In genomic region chr20:46132705-46133120, GRCh38 we compare ENCODE assay signal across 9 cellular contexts. TPM values are rescaled to one million over a fixed set of nuclear protein-coding genes. Genes with fewer than 3 reads are reported as not detected.
A peak's percentile ranks its signal among the peaks of the same experiment; 100 is the strongest.
DNase-seq lines count a peak whose midpoint lies in the region; ATAC-seq and TF ChIP-seq lines count a peak whose summit lies in the region.
"Had no signal": no experiment of that assay in that cellular context is flagged by ENCODE, and none has a peak within 500 bp of the region (broad histone marks: within the 10 kb centered on the region; RNA-seq: fewer than 3 reads in every experiment).

No MANE protein-coding gene starts in this region.

- H3K9me3 Mint-ChIP-seq in endothelial cell (ENCODE audit: unreplicated experiment) = no peaks in the 10 kb centered on the region
- H3K9me3 Mint-ChIP-seq: T-helper 1 cell treated with Interleukin-12 subunit alpha and Interleukin-12 subunit beta and Interleukin-4 antibody, amounts not matched to agents 30 μg/mL and 1 μg/mL, for 36 hours had no signal

- TF ChIP-seq CTCF in HL-60 (IDR thresholded peaks at IDR 0.05; ENCODE audit: insufficient read depth, low read length) (peak; percentile 48), endothelial cell (IDR thresholded peaks at IDR 0.05; ENCODE audit: unreplicated experiment) (peak; percentile 54)

- DNase-seq in DMS53 (lab: John Stamatoyannopoulos, UW) (peak; percentile 86), HL-60 (ENCODE audit: low read depth in 1 of 2, low spot score in 1 of 2) (peak; percentile 28 to 52), NOMO-1 (lab: John Stamatoyannopoulos, UW; ENCODE audit: unreplicated experiment in 2 of 2) (peak; percentile 51 to 59), endothelial cell (ENCODE audit: low spot score) (peak; percentile 88), mucosa of gallbladder (ENCODE audit: low spot score) (peak; percentile 49)
- DNase-seq in activated CD8-positive, alpha-beta memory T cell treated with anti-CD3 and anti-CD28 coated beads for 4 hours (ENCODE audit: low read depth in 2 of 2) = peak; percentile 12 to 19
- DNase-seq in stimulated activated CD8-positive, alpha-beta memory T cell treated with anti-CD3 and anti-CD28 coated beads, Interleukin-4, amount 100 ng/mL, for 4 hours (ENCODE audit: low read depth in 2 of 2, low spot score in 1 of 2) = peak; percentile 15 to 20

- no peak overlapping the region for H3K27ac Mint-ChIP-seq in endothelial cell (ENCODE audit: unreplicated experiment)
- H3K27ac Mint-ChIP-seq: T-helper 1 cell treated with Interleukin-12 subunit alpha and Interleukin-12 subunit beta and Interleukin-4 antibody, amounts not matched to agents 30 μg/mL and 1 μg/mL, for 36 hours had no signal

- H3K36me3 Mint-ChIP-seq in endothelial cell (ENCODE audit: low read depth, unreplicated experiment) = peaks cover 3% of the 10 kb centered on the region

- no peak overlapping the region for H3K4me3 ChIP-seq in HL-60 (replicated peaks; ENCODE audit: insufficient read depth, low read length)

- H3K27me3 Mint-ChIP-seq in endothelial cell (ENCODE audit: unreplicated experiment) = peaks cover 2% of the 10 kb centered on the region

- no peak for ATAC-seq in HG03571 (IDR thresholded peaks at IDR 0.05; ENCODE audit: unreplicated experiment)

- peaks cover 10% of the 10 kb centered on the region for H3K4me1 Mint-ChIP-seq in endothelial cell (ENCODE audit: unreplicated experiment)

- no peak overlapping the region for H3K4me3 Mint-ChIP-seq in endothelial cell (ENCODE audit: unreplicated experiment)
- H3K4me3 Mint-ChIP-seq: T-helper 1 cell treated with Interleukin-12 subunit alpha and Interleukin-12 subunit beta and Interleukin-4 antibody, amounts not matched to agents 30 μg/mL and 1 μg/mL, for 36 hours had no signal

- peaks cover 5% of the 10 kb centered on the region for H3K27me3 ChIP-seq in HL-60 (ENCODE audit: insufficient read depth, poor library complexity, severe bottlenecking)

- H3K27ac ChIP-seq in HL-60 (replicated peaks) = no peak overlapping the region

RNA-seq across cellular contexts. Expression of gene CD40, which starts 14.6 kb away (rescaled TPM):
- total RNA-seq in endothelial cell (ENCODE audit: unreplicated experiment) (69.4 TPM), mucosa of gallbladder (15.8 TPM)

RNA-seq across cellular contexts. Expression of gene NCOA5, which starts 43.0 kb away (rescaled TPM):
- total RNA-seq in endothelial cell (ENCODE audit: unreplicated experiment) (34.9 TPM), mucosa of gallbladder (27.0 TPM)

Comparison
In these comparisons a context has a peak if more than half of its experiments do, and no peak if none do; other contexts are left out.
1. DNase-seq: peak in every context shown above with its lines; median percentile 88 in endothelial cell; 86 in DMS53; 55 in NOMO-1; 49 in mucosa of gallbladder; 40 in HL-60; 18 in stimulated activated CD8-positive, alpha-beta memory T cell treated with anti-CD3 and anti-CD28 coated beads, Interleukin-4, amount 100 ng/mL, for 4 hours; 16 in activated CD8-positive, alpha-beta memory T cell treated with anti-CD3 and anti-CD28 coated beads for 4 hours.